In the genomic region with DNA sequence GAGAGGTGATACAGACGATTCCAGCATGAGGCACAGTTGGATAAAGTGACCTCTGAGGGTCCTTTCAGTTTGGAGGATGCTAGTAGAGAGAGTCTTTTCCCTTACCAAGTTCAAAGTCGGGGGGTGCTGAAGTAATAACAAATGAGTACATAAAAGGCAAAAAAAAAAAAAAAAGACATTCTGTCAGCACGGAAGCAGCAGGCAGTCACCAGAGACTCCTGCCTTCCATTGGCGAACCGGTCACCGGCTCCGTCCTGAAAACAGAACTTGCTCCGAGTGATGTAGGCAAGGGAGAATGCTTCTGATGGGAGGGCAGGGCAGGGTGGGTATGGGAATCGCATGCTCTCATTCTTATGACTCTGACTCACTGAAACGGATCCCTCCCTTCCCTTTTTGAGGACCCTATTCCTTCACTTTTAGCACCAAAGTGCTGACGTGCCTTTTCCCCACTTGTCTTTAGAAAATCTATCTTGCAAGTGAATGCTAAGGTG, we compare ENCODE assay signal across 9 cellular contexts.
DNase-seq lines count a peak whose midpoint lies in the region; TF ChIP-seq lines count a peak whose summit lies in the region.
"Had no signal": no experiment of that assay in that cellular context is flagged by ENCODE, and none has a peak within 500 bp of the region (broad histone marks: within the 10 kb centered on the region; RNA-seq: fewer than 3 reads in every experiment).

No MANE protein-coding gene starts in this region.

- H3F3A ChIP-seq in neural progenitor cell (ENCODE audit: low read depth), result peaks cover 10% of the 10 kb centered on the region

- H3K27me3 ChIP-seq in CD8-positive, alpha-beta memory T cell (ENCODE audit: insufficient read depth, low read length, poor library complexity, severe bottlenecking), result no peaks in the 10 kb centered on the region
- peaks cover 18% of the 10 kb centered on the region for H3K27me3 ChIP-seq in neural progenitor cell

- in situ Hi-C loops in GM13977 (cut with MboI; ENCODE audit: low pct_unique_long_range_greater_than_20kb, low sequenced_read_pairs, unreplicated experiment), result no loop called here

- H3K4me3 Mint-ChIP-seq in CD8-positive, alpha-beta memory T cell, result peak overlapping the region; percentile 36 to 80 (median 71)
- H3K4me3 Mint-ChIP-seq in endothelial cell (ENCODE audit: unreplicated experiment) (no peak overlapping the region), neural progenitor cell (peak overlapping the region; percentile 70)

- no peaks in the 10 kb centered on the region for H3K36me3 ChIP-seq in CD8-positive, alpha-beta memory T cell (ENCODE audit: insufficient read depth, low read length)
- no peaks in the 10 kb centered on the region for H3K36me3 ChIP-seq in neural progenitor cell

- no peak overlapping the region for H3K27ac ChIP-seq in CD8-positive, alpha-beta memory T cell (ENCODE audit: low read depth, low read length)
- no peak overlapping the region for H3K27ac ChIP-seq in neural progenitor cell

- H3K9me3 ChIP-seq in CD8-positive, alpha-beta memory T cell (ENCODE audit: low read length), result no peaks in the 10 kb centered on the region
- no peaks in the 10 kb centered on the region for H3K9me3 ChIP-seq in neural progenitor cell (ENCODE audit: low read depth)

- H3K4me1 Mint-ChIP-seq in CD8-positive, alpha-beta memory T cell, result peaks cover 44 to 79% (median 78%) of the 10 kb centered on the region in 3 donors
- H3K4me1 Mint-ChIP-seq in endothelial cell (ENCODE audit: unreplicated experiment), result peaks cover 75% of the 10 kb centered on the region
- H3K4me1 Mint-ChIP-seq in neural progenitor cell, result peaks cover 46% of the 10 kb centered on the region

- H3K79me2 ChIP-seq in neural progenitor cell (ENCODE audit: low read depth), result no peaks in the 10 kb centered on the region

- no peak for DNase-seq in CD8-positive, alpha-beta memory T cell
- DNase-seq in NCI-H460 (ENCODE audit: extremely low read depth, low read depth) (peak; percentile 86), endothelial cell (ENCODE audit: low spot score) (peak; percentile 12), neural progenitor cell (ENCODE audit: low spot score) (peak; percentile 19), NCI-H82 (lab: John Stamatoyannopoulos, UW) (no peak), NCI-H524 (lab: John Stamatoyannopoulos, UW) (no peak), GM13977 (ENCODE audit: low spot score) (no peak), NCI-H446 (lab: John Stamatoyannopoulos, UW) (no peak)
- DNase-seq: activated CD4-positive, alpha-beta T cell treated with anti-CD3 and anti-CD28 coated beads, Interleukin-2, amount 50 U/mL, for 48 hours had no signal

- POLR2A ChIA-PET in CD8-positive, alpha-beta memory T cell (lab: Charles Lee), result no interaction called here

- CTCF ChIA-PET in CD8-positive, alpha-beta memory T cell (lab: Charles Lee), result no interaction called here

- no peaks in the 10 kb centered on the region for H3K36me3 Mint-ChIP-seq in CD8-positive, alpha-beta memory T cell
- H3K36me3 Mint-ChIP-seq in endothelial cell (ENCODE audit: low read depth, unreplicated experiment) (no peaks in the 10 kb centered on the region), neural progenitor cell (no peaks in the 10 kb centered on the region)

- H3K4me3 ChIP-seq in CD8-positive, alpha-beta memory T cell (ENCODE audit: low read length), result no peak overlapping the region
- H3K4me3 ChIP-seq in neural progenitor cell, result no peak overlapping the region

- no peaks in the 10 kb centered on the region for H4K20me1 ChIP-seq in neural progenitor cell (ENCODE audit: low read depth)

- no peak overlapping the region for H3K9ac ChIP-seq in neural progenitor cell

- peak overlapping the region; percentile 59 for H3K4me2 ChIP-seq in neural progenitor cell

- no peak overlapping the region for H2AFZ ChIP-seq in neural progenitor cell (replicated peaks)

- no peak for TF ChIP-seq CTCF in endothelial cell (IDR thresholded peaks at IDR 0.05; ENCODE audit: unreplicated experiment)
- TF ChIP-seq CTCF in neural progenitor cell (IDR thresholded peaks at IDR 0.05), result no peak
- no peak for TF ChIP-seq CTCF in GM13977 (IDR thresholded peaks at IDR 0.05; ENCODE audit: extremely low read depth, insufficient read depth, missing control alignments)

- no peaks in the 10 kb centered on the region for H3K9me3 Mint-ChIP-seq in CD8-positive, alpha-beta memory T cell
- H3K9me3 Mint-ChIP-seq in endothelial cell (ENCODE audit: unreplicated experiment), result no peaks in the 10 kb centered on the region
- H3K9me3 Mint-ChIP-seq in neural progenitor cell, result no peaks in the 10 kb centered on the region

- peak overlapping the region in 7 of 8 donors; percentile 21 to 86 (median 72) for H3K27ac Mint-ChIP-seq in CD8-positive, alpha-beta memory T cell
- H3K27ac Mint-ChIP-seq in endothelial cell (ENCODE audit: unreplicated experiment), result peak overlapping the region; percentile 90
- H3K27ac Mint-ChIP-seq in neural progenitor cell, result no peak overlapping the region

- H3K27me3 Mint-ChIP-seq in CD8-positive, alpha-beta memory T cell, result peaks cover 0 to 10% of the 10 kb centered on the region in 2 donors
- H3K27me3 Mint-ChIP-seq in endothelial cell (ENCODE audit: unreplicated experiment) (peaks cover 4% of the 10 kb centered on the region), neural progenitor cell (ENCODE audit: insufficient read depth, low read depth) (peaks cover 12% of the 10 kb centered on the region)

- peaks cover 17% of the 10 kb centered on the region for H3K4me1 ChIP-seq in CD8-positive, alpha-beta memory T cell (ENCODE audit: insufficient read depth, low read length)
- H3K4me1 ChIP-seq in neural progenitor cell, result peaks cover 36% of the 10 kb centered on the region

Comparison
In these comparisons a context has a peak if more than half of its experiments do, and no peak if none do; other contexts are left out.
1. DNase-seq: peak in NCI-H460 (single experiment), endothelial cell (single experiment) and neural progenitor cell (single experiment); none in CD8-positive, alpha-beta memory T cell (0 of 5), NCI-H82 (single experiment), NCI-H524 (0 of 2), GM13977 (single experiment) and NCI-H446 (0 of 2).